Comparison of ENCODE assay signal across 28 cellular contexts in the genomic region with DNA sequence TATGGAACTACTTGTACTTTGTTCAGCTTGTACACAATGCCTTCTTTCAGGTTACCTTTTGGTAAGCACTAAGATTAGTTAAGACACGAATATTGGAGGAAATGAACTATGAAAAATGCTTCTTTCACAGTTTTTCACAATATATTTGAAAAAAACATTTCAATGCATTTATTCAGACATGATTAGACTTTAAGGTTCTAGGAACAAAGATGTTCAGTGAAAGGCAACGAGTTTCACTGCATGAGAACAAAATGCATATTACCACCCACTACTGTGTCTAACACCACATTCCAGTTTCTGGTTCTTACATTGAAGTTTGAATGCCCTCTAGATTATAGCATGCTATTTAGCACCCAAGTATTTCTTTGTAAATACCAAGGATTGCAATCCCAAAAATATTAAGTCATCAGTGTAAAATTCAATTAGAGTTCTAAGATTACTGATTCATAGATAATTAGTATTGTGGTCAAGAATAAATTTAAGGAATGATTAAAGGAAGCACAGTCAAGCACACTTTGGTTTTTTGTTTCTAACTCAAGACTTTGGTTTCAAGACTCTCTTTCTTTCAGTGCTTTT.
"Had no signal": no experiment of that assay in that cellular context is flagged by ENCODE, and none has a peak within 500 bp of the region (broad histone marks: within the 10 kb centered on the region; RNA-seq: fewer than 3 reads in every experiment).

No MANE protein-coding gene starts in this region.

- H3K79me2 ChIP-seq: hepatocyte had no signal

- DNase-seq: activated CD4-positive, alpha-beta T cell treated with anti-CD3 and anti-CD28 coated beads for 36 hours; activated CD4-positive, alpha-beta T cell treated with anti-CD3 and anti-CD28 coated beads, Interleukin-2, amount 50 U/mL, for 48 hours; activated naive CD4-positive, alpha-beta T cell treated with Interleukin-2 at 50 U/mL for 16 hours; activated naive CD8-positive, alpha-beta T cell treated with anti-CD3 and anti-CD28 coated beads for 36 hours; activated T-cell treated with anti-CD3 and anti-CD28 coated beads, Interleukin-2, amount 50 U/mL, for 48 hours; amygdala; body of pancreas; cortex of kidney; foreskin keratinocyte; immature natural killer cell; lower lobe of right lung; mesendoderm; naive thymus-derived CD4-positive, alpha-beta T cell; occipital lobe; posterior cingulate gyrus; stimulated activated CD4-positive, alpha-beta T cell treated with anti-CD3 and anti-CD28 coated beads, Interleukin-15, amount 100 ng/mL, for 24 hours; stomach; T1000 had no signal

- H3K4me1 Mint-ChIP-seq: activated CD4-positive, alpha-beta T cell treated with anti-CD3 and anti-CD28 coated beads for 36 hours; activated naive CD8-positive, alpha-beta T cell treated with anti-CD3 and anti-CD28 coated beads for 36 hours; immature natural killer cell; naive thymus-derived CD4-positive, alpha-beta T cell; neural crest cell; WTC11 had no signal

- H3K27me3 ChIP-seq: body of pancreas, cardiac muscle cell, foreskin keratinocyte, hepatocyte, stomach, suprapubic skin, tibial nerve had no signal

- H3K27ac ChIP-seq: body of pancreas, cardiac muscle cell, foreskin keratinocyte, hepatocyte, lower lobe of right lung, stomach, suprapubic skin had no signal

- H3K4me3 ChIP-seq: body of pancreas, cardiac muscle cell, hepatocyte, lower lobe of right lung, smooth muscle cell, stomach, suprapubic skin, tibial nerve had no signal

- ATAC-seq: activated CD4-positive, alpha-beta T cell treated with anti-CD3 and anti-CD28 coated beads for 36 hours; body of pancreas; foreskin keratinocyte; left lobe of liver; lower lobe of right lung; naive thymus-derived CD4-positive, alpha-beta T cell; sciatic nerve; stimulated activated memory B cell treated with anti-CD40 and anti-IgM and Interleukin-4, amounts not matched to agents 10 μg/mL and 1 μg/mL and 100 μg/mL, for 72 hours; WTC11 had no signal

- H3K36me3 ChIP-seq: cardiac muscle cell, suprapubic skin had no signal

- H3K27ac Mint-ChIP-seq: activated CD4-positive, alpha-beta T cell treated with anti-CD3 and anti-CD28 coated beads for 36 hours; activated naive CD8-positive, alpha-beta T cell treated with anti-CD3 and anti-CD28 coated beads for 36 hours; immature natural killer cell; naive thymus-derived CD4-positive, alpha-beta T cell; stimulated activated memory B cell treated with anti-CD40 and anti-IgM and Interleukin-4, amounts not matched to agents 10 μg/mL and 1 μg/mL and 100 μg/mL, for 72 hours; WTC11 had no signal

- H3K4me1 ChIP-seq: body of pancreas, foreskin keratinocyte, lower lobe of right lung, stomach, suprapubic skin had no signal

- H3K27me3 Mint-ChIP-seq: activated naive CD8-positive, alpha-beta T cell treated with anti-CD3 and anti-CD28 coated beads for 36 hours; stimulated activated memory B cell treated with anti-CD40 and anti-IgM and Interleukin-4, amounts not matched to agents 10 μg/mL and 1 μg/mL and 100 μg/mL, for 72 hours had no signal

- H3K9me3 ChIP-seq: body of pancreas had no signal

- H3K4me3 Mint-ChIP-seq: activated CD4-positive, alpha-beta T cell treated with anti-CD3 and anti-CD28 coated beads for 36 hours; activated naive CD8-positive, alpha-beta T cell treated with anti-CD3 and anti-CD28 coated beads for 36 hours; immature natural killer cell; naive thymus-derived CD4-positive, alpha-beta T cell; neural crest cell; stimulated activated memory B cell treated with anti-CD40 and anti-IgM and Interleukin-4, amounts not matched to agents 10 μg/mL and 1 μg/mL and 100 μg/mL, for 72 hours; WTC11 had no signal

- H3K4me2 ChIP-seq: hepatocyte, smooth muscle cell had no signal

- H2AFZ ChIP-seq: hepatocyte had no signal
